Comparison of ENCODE assay signal across 8 cellular contexts in the genomic region with DNA sequence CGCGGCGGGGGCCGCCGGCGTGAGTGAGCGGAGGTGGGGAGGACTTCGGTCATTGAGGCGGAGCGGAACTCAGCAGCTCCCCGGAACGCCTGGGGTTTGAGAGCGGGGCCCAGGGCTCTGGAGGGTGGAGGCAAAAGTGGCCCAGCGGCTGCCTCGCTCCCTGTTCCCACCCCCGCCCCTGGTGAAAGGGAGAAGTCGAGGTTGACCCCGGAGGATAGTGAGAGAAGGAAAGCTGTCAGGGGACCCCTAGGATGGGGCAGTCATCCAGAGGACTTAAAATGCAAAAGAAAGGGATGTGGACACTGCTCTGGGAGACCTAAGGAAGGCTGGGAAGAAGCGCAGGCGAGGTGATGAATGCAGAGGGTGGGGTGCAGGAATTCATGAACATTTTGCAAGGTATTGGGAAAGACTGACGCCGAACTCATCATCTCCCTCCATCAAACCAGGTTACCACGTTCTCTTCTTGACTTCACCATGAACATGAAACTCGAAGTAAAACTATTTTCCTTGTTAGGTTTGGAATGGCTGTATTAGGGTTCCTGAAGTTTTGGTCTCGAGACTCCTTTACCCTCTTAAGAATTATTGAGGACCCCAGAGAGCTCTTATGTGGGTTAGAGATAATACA. TPM values are rescaled to one million over a fixed set of nuclear protein-coding genes. Genes with fewer than 3 reads are reported as not detected.
DNase-seq lines count a peak whose midpoint lies in the region; ATAC-seq, FAIRE-seq and TF ChIP-seq lines count a peak whose summit lies in the region.

No MANE protein-coding gene starts in this region.

- H3K27me3 Mint-ChIP-seq in immature natural killer cell (ENCODE audit: low read depth in 3 of 3), result peaks cover 0 to 5% (median 2%) of the 10 kb centered on the region in 3 donors

- peak; percentile 19 for ATAC-seq in GM21576 (IDR thresholded peaks at IDR 0.05; ENCODE audit: unreplicated experiment)
- peak; percentile 12 for ATAC-seq in GM12878

- in situ Hi-C loops in GM12878 (cut with MboI), result loop anchor here (25.0 kb wide), 1 partner anchor 1240 kb away; no protein-coding TSS in a partner anchor

- SMC1A ChIA-PET in GM12878 (lab: Charles Lee; ENCODE audit: uncharacterized antibody, unreplicated experiment), result interaction anchor here (0.7 to 29.9 kb wide), 15 partner anchors 10 to 136 kb away, joined by 3 to 682 read pairs (median 5); no protein-coding TSS in a partner anchor

- H3K4me1 ChIP-seq in MM.1S (ENCODE audit: low read length) (peaks cover 20% of the 10 kb centered on the region), GM12878 (ENCODE audit: control insufficient read depth, insufficient read depth, low read length) (peaks cover 13% of the 10 kb centered on the region; the same call in 1 of the 2 replicates), smooth muscle cell (ENCODE audit: low read depth) (peaks cover 29% of the 10 kb centered on the region)

- no peaks in the 10 kb centered on the region for H4K20me1 ChIP-seq in MM.1S (ENCODE audit: insufficient read depth, low read length)
- no peaks in the 10 kb centered on the region; the same call in 1 of the 2 replicates for H4K20me1 ChIP-seq in GM12878 (ENCODE audit: control insufficient read depth, insufficient read depth)
- peaks cover 43% of the 10 kb centered on the region for H4K20me1 ChIP-seq in smooth muscle cell (ENCODE audit: low read depth)

- BruUV-seq in GM12878 (replicated peaks; lab: Mats Ljungman, UMichigan), result no TSS peak

- RAD21 ChIA-PET in GM12878 (lab: Charles Lee; ENCODE audit: unreplicated experiment), result interaction anchor here (0.7 to 8.6 kb wide), 29 partner anchors 10 to 561 kb away, joined by 3 to 113 read pairs (median 4); no protein-coding TSS in a partner anchor

- TF ChIP-seq EP300 in GM12878 (IDR thresholded peaks at IDR 0.05; ENCODE audit: borderline replicate concordance in 1 of 2, control insufficient read depth in 1 of 2, low read depth in 2 of 2, low read length in 2 of 2), result no peak

- H3K79me2 ChIP-seq in MM.1S (ENCODE audit: low read length) (peaks cover 53% of the 10 kb centered on the region), GM12878 (ENCODE audit: control insufficient read depth, insufficient read depth, low read length) (peaks cover 72% of the 10 kb centered on the region), smooth muscle cell (ENCODE audit: low read depth) (peaks cover 52% of the 10 kb centered on the region)

- TF ChIP-seq CTCF in MM.1S (IDR thresholded peaks at IDR 0.05; ENCODE audit: low read length) (no peak), GM12878 (IDR thresholded peaks at IDR 0.05 in 2 of 3, conservative IDR thresholded peaks at IDR 0.05 in 1 of 3; ENCODE audit: control insufficient read depth in 2 of 3, extremely low read depth in 1 of 3, insufficient read depth in 1 of 3, low read depth in 3 of 3, low read length in 3 of 3) (no peak), smooth muscle cell (IDR thresholded peaks at IDR 0.05; ENCODE audit: borderline replicate concordance, insufficient read depth, poor library complexity, severe bottlenecking) (no peak)

- peak; percentile 40 for DNase-seq in Daoy (ENCODE audit: low read depth)
- DNase-seq in MM.1S, result peak; percentile 46
- DNase-seq in GM12878 (ENCODE audit: low read depth, low spot score), result no peak
- DNase-seq in immature natural killer cell, result no peak
- peak; percentile 56 for DNase-seq in smooth muscle cell (lab: John Stamatoyannopoulos, UW; ENCODE audit: unreplicated experiment)
- no peak for DNase-seq in GDM1 (lab: John Stamatoyannopoulos, UW)
- no peak for DNase-seq in COLO668 (lab: John Stamatoyannopoulos, UW; ENCODE audit: unreplicated experiment)

- H3K27me3 ChIP-seq in MM.1S (replicated peaks; ENCODE audit: insufficient read depth, low read length), result no peaks in the 10 kb centered on the region
- no peaks in the 10 kb centered on the region for H3K27me3 ChIP-seq in GM12878 (replicated peaks in 1 of 2; ENCODE audit: control insufficient read depth in 2 of 2, insufficient read depth in 2 of 2, low read length in 1 of 2)
- H3K27me3 ChIP-seq in smooth muscle cell (ENCODE audit: low read depth), result no peaks in the 10 kb centered on the region

- H3K9me3 ChIP-seq in MM.1S (replicated peaks; ENCODE audit: insufficient read depth, low read length) (no peaks in the 10 kb centered on the region), GM12878 (replicated peaks; ENCODE audit: control insufficient read depth, insufficient read depth, low read length) (no peaks in the 10 kb centered on the region), smooth muscle cell (replicated peaks; ENCODE audit: low read depth) (no peaks in the 10 kb centered on the region)

- no peaks in the 10 kb centered on the region; the same call in 1 of the 2 replicates for H3K36me3 ChIP-seq in MM.1S (replicated peaks; ENCODE audit: insufficient read depth, low read length)
- no peaks in the 10 kb centered on the region for H3K36me3 ChIP-seq in GM12878 (ENCODE audit: control insufficient read depth in 2 of 2, insufficient read depth in 2 of 2, low read length in 1 of 2)
- no peaks in the 10 kb centered on the region for H3K36me3 ChIP-seq in smooth muscle cell (ENCODE audit: low read depth)

- H3K4me3 Mint-ChIP-seq in immature natural killer cell, result peak overlapping the region; percentile 87 to 95 (median 93)

- H2AFZ ChIP-seq in MM.1S (ENCODE audit: low read length), result peak overlapping the region; percentile 49; the same call in 1 of the 2 replicates
- H2AFZ ChIP-seq in GM12878 (ENCODE audit: control insufficient read depth, low read depth, low read length), result no peak overlapping the region
- H2AFZ ChIP-seq in smooth muscle cell (ENCODE audit: low read depth), result peak overlapping the region; percentile 42

- 2% methylated on average over 25 of the region's 25 CpGs for WGBS in GM12878 (ENCODE audit: insufficient coverage, insufficient replicate concordance, low lambda C conversion rate, missing lambda C conversion rate)
- 5% methylated on average over 17 of the region's 25 CpGs for WGBS in smooth muscle cell (ENCODE audit: low lambda C conversion rate)

- H3K9me2 ChIP-seq in MM.1S (replicated peaks; ENCODE audit: insufficient read depth, low read length), result no peaks in the 10 kb centered on the region

- H3K9ac ChIP-seq in MM.1S (ENCODE audit: low read length) (peak overlapping the region; percentile 80), GM12878 (ENCODE audit: control insufficient read depth, insufficient read depth, low read length) (peak overlapping the region; percentile 93), smooth muscle cell (ENCODE audit: low read depth) (peak overlapping the region; percentile 77)

- CTCF ChIA-PET in GM12878 (lab: Yijun Ruan, JAX), result interaction anchor here (0.6 to 5.5 kb wide), 16 partner anchors 9 to 583 kb away, joined by 3 to 33 read pairs (median 6); no protein-coding TSS in a partner anchor

- TF ChIP-seq RAD21 in GM12878 (IDR thresholded peaks at IDR 0.05; ENCODE audit: insufficient read depth, low read depth, low read length), result no peak

- no peaks in the 10 kb centered on the region for H3K9me3 Mint-ChIP-seq in immature natural killer cell

- H3K27ac ChIP-seq in MM.1S (ENCODE audit: low read length) (peak overlapping the region; percentile 57; the same call in 1 of the 2 replicates), GM12878 (ENCODE audit: control insufficient read depth, insufficient read depth) (peak overlapping the region; percentile 92), smooth muscle cell (ENCODE audit: low read depth) (peak overlapping the region; percentile 76)

- POLR2A ChIA-PET in GM12878 (lab: Charles Lee), result interaction anchor here (0.6 to 5.6 kb wide), 18 partner anchors 11 to 1234 kb away, joined by 3 to 51 read pairs (median 8); no protein-coding TSS in a partner anchor

- FAIRE-seq in GM12878 (lab: Jason Lieb, UNC), result no peak

- H3K4me3 ChIP-seq in MM.1S (ENCODE audit: low read length), result peak overlapping the region; percentile 82
- peak overlapping the region; percentile 95 for H3K4me3 ChIP-seq in GM12878
- peak overlapping the region; percentile 91 for H3K4me3 ChIP-seq in smooth muscle cell

- H3K4me1 Mint-ChIP-seq in immature natural killer cell, result peaks cover 42 to 61% of the 10 kb centered on the region in 2 donors

- peak overlapping the region; percentile 84 to 97 (median 90) for H3K27ac Mint-ChIP-seq in immature natural killer cell

- H3F3A ChIP-seq in MM.1S (ENCODE audit: insufficient read depth, low read length) (peaks cover 7% of the 10 kb centered on the region), smooth muscle cell (ENCODE audit: low read depth) (peaks cover 19% of the 10 kb centered on the region)

- H3K36me3 Mint-ChIP-seq in immature natural killer cell, result peaks cover 0 to 3% (median 0%) of the 10 kb centered on the region in 3 donors

- intact Hi-C loops in GM12878 (cut with micrococcal nuclease; ENCODE audit: unreplicated experiment), result loop anchor here (2.0 kb wide), 1 partner anchor 131 kb away; no protein-coding TSS in a partner anchor

- no peak for TF ChIP-seq POLR2A in GM12878 (IDR thresholded peaks at IDR 0.05; ENCODE audit: low read depth, low read length)

- peak overlapping the region; percentile 72 for H3K4me2 ChIP-seq in MM.1S (ENCODE audit: low read depth, low read length)
- peak overlapping the region; percentile 71; the same call in 1 of the 2 replicates for H3K4me2 ChIP-seq in GM12878 (ENCODE audit: control insufficient read depth, insufficient read depth)
- H3K4me2 ChIP-seq in smooth muscle cell, result peak overlapping the region; percentile 97

RNA-seq across cellular contexts. Expression of a gene that starts 0.8 kb away (rescaled TPM):
- total RNA-seq in Daoy (2014; rRNA removed; shearing (Covaris generic)), result 26.6 and 27.9 TPM in 2 replicates
- 326 and 345 TPM in 2 replicates for total RNA-seq in GM12878 (2013; cell fraction: nucleolus; rRNA removed)
- 61.5 and 79.2 TPM in 2 replicates for total RNA-seq in GM12878 (2014; rRNA removed)
- 65.8 and 71.2 TPM in 2 replicates for total RNA-seq in GM12878 (2014; rRNA removed; fragmentation: Illumina TruSeq; extraction: Trizol)
- 49.8 and 50.6 TPM in 2 replicates for total RNA-seq in GM12878 (2021)
- polyA plus RNA-seq in GM12878 (2011; ENCODE audit: low read depth), result 19.6 TPM
- polyA plus RNA-seq in GM12878 (2011; rRNA removed), result 126 and 179 TPM in 2 replicates
- 40.3 and 53.0 TPM in 2 replicates for polyA plus RNA-seq in GM12878 (2011; cell fraction: cytosol; rRNA removed)
- polyA plus RNA-seq in GM12878 (2011; cell fraction: nucleus; rRNA removed), result 145 and 211 TPM in 2 replicates
- 25.7 and 45.2 TPM in 2 replicates for polyA plus RNA-seq in GM12878 (2012)
- polyA plus RNA-seq in GM12878 (2014; fragmentation: Illumina TruSeq; extraction: Trizol), result 54.2 and 67.3 TPM in 2 replicates
- 10 to 100 TPM; 17.6 to 32.5 TPM for polyA plus RNA-seq in GM12878 (2014; fragmentation: Nextera tagmentation; extraction: Ambion mirVana)
- 33.9 and 40.3 TPM in 2 replicates for polyA plus RNA-seq in GM12878 (2014; rRNA removed)
- polyA plus RNA-seq in GM12878 (2016; fragmentation: Nextera tagmentation; extraction: Ambion mirVana), result 10 to 100 TPM; 32.5 to 37.2 TPM
- polyA minus RNA-seq in GM12878 (2011; rRNA and poly(A)+ RNA removed), result 83.9 and 129 TPM in 2 replicates
- 28.5 and 42.0 TPM in 2 replicates for polyA minus RNA-seq in GM12878 (2011; cell fraction: cytosol; rRNA and poly(A)+ RNA removed)
- 66.7 and 73.4 TPM in 2 replicates for polyA minus RNA-seq in GM12878 (2011; cell fraction: nucleus; rRNA and poly(A)+ RNA removed)
- 10 to 100 TPM; 18.8 to 34.2 (median 30.6) TPM for polyA plus RNA-seq in immature natural killer cell
- 39.2 and 42.2 TPM in 2 replicates for total RNA-seq in smooth muscle cell
- 12.4 and 12.9 TPM in 2 replicates for polyA plus RNA-seq in smooth muscle cell

RNA-seq across cellular contexts. Expression of a gene that starts 43.2 kb away (rescaled TPM):
- total RNA-seq in Daoy (2014; rRNA removed; shearing (Covaris generic)), result 2.9 and 3.5 TPM in 2 replicates
- total RNA-seq in GM12878 (2013; cell fraction: nucleolus; rRNA removed), result 28.8 and 29.7 TPM in 2 replicates
- total RNA-seq in GM12878 (2014; rRNA removed), result 4.5 and 5.8 TPM in 2 replicates
- total RNA-seq in GM12878 (2014; rRNA removed; fragmentation: Illumina TruSeq; extraction: Trizol), result 8.1 and 8.5 TPM in 2 replicates
- total RNA-seq in GM12878 (2021), result 4.3 and 5.1 TPM in 2 replicates
- 2.5 TPM for polyA plus RNA-seq in GM12878 (2011; ENCODE audit: low read depth)
- polyA plus RNA-seq in GM12878 (2011; rRNA removed), result 27.4 and 36.5 TPM in 2 replicates
- 14.0 TPM in 2 replicates for polyA plus RNA-seq in GM12878 (2011; cell fraction: cytosol; rRNA removed)
- 68.7 and 99.5 TPM in 2 replicates for polyA plus RNA-seq in GM12878 (2011; cell fraction: nucleus; rRNA removed)
- 2.4 and 3.8 TPM in 2 replicates for polyA plus RNA-seq in GM12878 (2012)
- 4.8 and 4.9 TPM in 2 replicates for polyA plus RNA-seq in GM12878 (2014; fragmentation: Illumina TruSeq; extraction: Trizol)
- polyA plus RNA-seq in GM12878 (2014; fragmentation: Nextera tagmentation; extraction: Ambion mirVana), result 1 to 10 TPM; 1.6 to 1.8 TPM
- polyA plus RNA-seq in GM12878 (2014; rRNA removed), result 3.4 TPM in 2 replicates
- polyA plus RNA-seq in GM12878 (2016; fragmentation: Nextera tagmentation; extraction: Ambion mirVana), result 1 to 10 TPM; 5.1 to 6.0 TPM
- polyA minus RNA-seq in GM12878 (2011; rRNA and poly(A)+ RNA removed), result 53.4 and 56.6 TPM in 2 replicates
- polyA minus RNA-seq in GM12878 (2011; cell fraction: cytosol; rRNA and poly(A)+ RNA removed), result 10.0 and 12.4 TPM in 2 replicates
- 96.9 and 97.0 TPM in 2 replicates for polyA minus RNA-seq in GM12878 (2011; cell fraction: nucleus; rRNA and poly(A)+ RNA removed)
- under 1 TPM in 1 of 3 donors, not detected in 2; 0.07 TPM for polyA plus RNA-seq in immature natural killer cell
- 39.0 and 42.1 TPM in 2 replicates for total RNA-seq in smooth muscle cell
- 9.3 and 13.2 TPM in 2 replicates for polyA plus RNA-seq in smooth muscle cell

Comparison
In these comparisons a context has a peak if more than half of its experiments do, and no peak if none do; other contexts are left out.
1. DNase-seq: peak in Daoy (single experiment), MM.1S (single experiment) and smooth muscle cell (single experiment); none in GM12878 (single experiment), immature natural killer cell (0 of 3), GDM1 (single experiment) and COLO668 (single experiment).
2. Peak in every context shown above with its lines, with median percentiles within 50 percentile points of each other: H3K27ac ChIP-seq, H3K4me2 ChIP-seq, H3K4me3 ChIP-seq and H3K9ac ChIP-seq.